In the genomic region with DNA sequence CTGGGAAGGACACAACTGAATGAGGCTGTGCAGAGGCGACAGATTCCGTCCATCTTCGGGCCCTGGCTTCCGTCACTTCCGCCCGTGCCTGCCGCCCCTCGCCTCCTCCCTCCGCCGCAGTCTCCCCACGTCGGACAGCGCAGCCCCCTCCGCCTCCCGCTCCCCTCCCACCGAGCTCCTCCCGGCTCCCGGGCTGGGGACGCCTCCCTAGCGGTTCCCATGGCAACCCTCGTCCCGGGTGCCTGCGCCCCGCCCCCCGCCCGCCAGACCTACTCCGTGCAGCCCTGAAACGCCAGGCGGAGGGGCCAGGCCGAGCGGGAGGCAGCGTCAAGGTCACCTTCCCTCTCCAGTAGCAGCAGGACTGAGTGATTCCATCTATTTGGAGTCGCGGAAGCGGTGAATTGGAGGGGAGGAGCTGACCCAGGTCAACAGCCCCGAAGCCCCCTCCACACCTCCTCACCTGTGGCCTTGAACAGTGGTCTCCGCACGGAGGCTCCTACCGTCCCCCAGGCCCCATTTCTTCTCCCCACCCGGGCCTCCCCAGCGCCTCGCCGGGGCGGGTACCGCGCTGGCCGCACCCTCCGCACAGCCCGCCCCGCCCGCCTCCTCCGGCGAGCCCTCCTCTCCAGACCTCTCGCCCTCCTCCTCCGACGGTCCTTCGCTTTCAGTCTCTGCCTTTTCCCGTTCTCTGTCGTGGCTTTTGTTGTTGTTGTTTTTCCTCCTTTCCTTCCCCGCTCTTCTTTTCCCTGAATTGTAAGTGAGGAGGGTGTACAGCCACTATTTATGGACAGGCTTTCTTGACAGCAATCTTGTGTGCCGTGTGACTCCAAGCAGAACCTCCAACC, we compare ENCODE assay signal across 1 cellular context.
TF ChIP-seq lines count a peak whose summit lies in the region.

No MANE protein-coding gene starts in this region.

TF ChIP-seq in K562, 482 proteins besides CTCF, POLR2A, EP300 and RAD21 (continues in another document):
- TF ChIP-seq ETV5 (CRISPR knock-in tag; IDR thresholded peaks at IDR 0.05; ENCODE audit: low read depth) (peak; percentile 63), CTBP1 (IDR thresholded peaks at IDR 0.05; ENCODE audit: borderline replicate concordance) (peak; percentile 89), FOSL1 (tag; conservative IDR thresholded peaks at IDR 0.05) (peak; percentile 34; the same call in 1 of the 2 replicates), ZC3H11A (IDR thresholded peaks at IDR 0.05; ENCODE audit: low read depth, low read length) (no peak), HDAC8 (tag; IDR thresholded peaks at IDR 0.05) (no peak), PHF21A (IDR thresholded peaks at IDR 0.05; ENCODE audit: borderline replicate concordance, low read depth) (0 out of 2 replicates have a peak, but pooled peaks have one; percentile 46), ZNF589 (CRISPR knock-in tag; IDR thresholded peaks at IDR 0.05; ENCODE audit: low read depth) (peak; percentile 36; the same call in 1 of the 2 replicates), NCOA1 (IDR thresholded peaks at IDR 0.05; ENCODE audit: low read depth) (peak; percentile 65; the same call in 1 of the 2 replicates), FOXP1 (CRISPR knock-in tag; IDR thresholded peaks at IDR 0.05) (peak; percentile 3; the same call in 1 of the 2 replicates), ELF4 (CRISPR knock-in tag; IDR thresholded peaks at IDR 0.05) (peak; percentile 91; the same call in 1 of the 2 replicates), MEIS2 (IDR thresholded peaks at IDR 0.05; ENCODE audit: partially characterized antibody) (peak; percentile 28), HDAC2 (IDR thresholded peaks at IDR 0.05) (peak; percentile 70; the same call in 1 of the 2 replicates), ASH1L (IDR thresholded peaks at IDR 0.05; ENCODE audit: borderline replicate concordance, low read depth, partially characterized antibody) (no peak), HDAC1 (IDR thresholded peaks at IDR 0.05) (peak in 1 of 2 experiments; percentile 89; a peak in 2 of 4 replicates), ZFX (CRISPR knock-in tag; IDR thresholded peaks at IDR 0.05) (peak; percentile 97), SMAD4 (CRISPR knock-in tag; conservative IDR thresholded peaks at IDR 0.05) (peak; percentile 67), TBL1XR1 (IDR thresholded peaks at IDR 0.05; ENCODE audit: low read length in 2 of 2) (peak; percentile 7 to 46; a peak in 1 of 4 replicates), MEF2D (tag; conservative IDR thresholded peaks at IDR 0.05; ENCODE audit: low read depth) (peak; percentile 83; the same call in 1 of the 2 replicates), ARID2 (IDR thresholded peaks at IDR 0.05) (0 out of 2 replicates have a peak, but pooled peaks have one; percentile 62), HDAC3 (IDR thresholded peaks at IDR 0.05; ENCODE audit: borderline replicate concordance, partially characterized antibody) (no peak), EHMT2 (IDR thresholded peaks at IDR 0.05) (0 out of 2 replicates have a peak, but pooled peaks have one; percentile 29), ZNF347 (CRISPR knock-in tag; IDR thresholded peaks at IDR 0.05; ENCODE audit: low read depth) (no peak), SMC3 (conservative IDR thresholded peaks at IDR 0.05; ENCODE audit: insufficient read depth, low read depth, low read length) (no peak), RBFOX2 (IDR thresholded peaks at IDR 0.05; ENCODE audit: low read depth, low read length) (peak; percentile 87), TBP (optimal IDR thresholded peaks at IDR 0.05; ENCODE audit: low read depth, low read length) (peak; percentile 65), RCOR1 (IDR thresholded peaks at IDR 0.05; ENCODE audit: borderline replicate concordance in 1 of 2, low read depth in 2 of 2, low read length in 2 of 2) (0 out of 4 replicates have a peak, but pooled peaks of 1 of the 2 experiments have one; percentile 0), BRD9 (IDR thresholded peaks at IDR 0.05; ENCODE audit: low read depth, partially characterized antibody) (peak; percentile 94), PCBP1 (IDR thresholded peaks at IDR 0.05; ENCODE audit: low read depth, low read length, poor library complexity, severe bottlenecking) (no peak), ZNF75A (CRISPR knock-in tag; IDR thresholded peaks at IDR 0.05) (no peak), HCFC1 (IDR thresholded peaks at IDR 0.05; ENCODE audit: low read depth, low read length) (no peak; the same call in none of the 2 replicates), EGR1 (conservative IDR thresholded peaks at IDR 0.05) (peak; percentile 85), TCFL5 (CRISPR knock-in tag; conservative IDR thresholded peaks at IDR 0.05) (no peak), ZFP36 (IDR thresholded peaks at IDR 0.05; ENCODE audit: low read depth, low read length, partially characterized antibody) (peak; percentile 47), RFX1 (IDR thresholded peaks at IDR 0.05) (peak; percentile 98), OTX1 (CRISPR knock-in tag; IDR thresholded peaks at IDR 0.05) (peak; percentile 91; the same call in 1 of the 2 replicates), NCOA2 (IDR thresholded peaks at IDR 0.05; ENCODE audit: partially characterized antibody in 2 of 2) (no peak), ZNF778 (CRISPR knock-in tag; IDR thresholded peaks at IDR 0.05) (no peak), CREM (IDR thresholded peaks at IDR 0.05; ENCODE audit: low read depth) (peak; percentile 94), SMARCA4 (IDR thresholded peaks at IDR 0.05) (peak; percentile 77; the same call in 1 of the 2 replicates), ESRRA (IDR thresholded peaks at IDR 0.05; ENCODE audit: borderline replicate concordance, low read depth) (peak; percentile 100), CC2D1A (IDR thresholded peaks at IDR 0.05) (0 out of 2 replicates have a peak, but pooled peaks have one; percentile 39), ZNF57 (CRISPR knock-in tag; IDR thresholded peaks at IDR 0.05) (no peak), HDGF (IDR thresholded peaks at IDR 0.05) (peak; percentile 94; the same call in 1 of the 2 replicates), MXI1 (IDR thresholded peaks at IDR 0.05; ENCODE audit: low read depth, low read length) (peak; percentile 88)
- TF ChIP-seq, protein P1, sequence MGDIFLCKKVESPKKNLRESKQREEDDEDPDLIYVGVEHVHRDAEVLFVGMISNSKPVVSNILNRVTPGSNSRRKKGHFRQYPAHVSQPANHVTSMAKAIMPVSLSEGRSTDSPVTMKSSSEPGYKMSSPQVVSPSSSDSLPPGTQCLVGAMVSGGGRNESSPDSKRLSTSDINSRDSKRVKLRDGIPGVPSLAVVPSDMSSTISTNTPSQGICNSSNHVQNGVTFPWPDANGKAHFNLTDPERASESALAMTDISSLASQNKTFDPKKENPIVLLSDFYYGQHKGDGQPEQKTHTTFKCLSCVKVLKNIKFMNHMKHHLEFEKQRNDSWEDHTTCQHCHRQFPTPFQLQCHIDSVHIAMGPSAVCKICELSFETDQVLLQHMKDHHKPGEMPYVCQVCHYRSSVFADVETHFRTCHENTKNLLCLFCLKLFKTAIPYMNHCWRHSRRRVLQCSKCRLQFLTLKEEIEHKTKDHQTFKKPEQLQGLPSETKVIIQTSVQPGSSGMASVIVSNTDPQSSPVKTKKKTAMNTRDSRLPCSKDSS (IDR thresholded peaks at IDR 0.05; ENCODE audit: low read depth, partially characterized antibody), result no peak
- TF ChIP-seq, protein P2, sequence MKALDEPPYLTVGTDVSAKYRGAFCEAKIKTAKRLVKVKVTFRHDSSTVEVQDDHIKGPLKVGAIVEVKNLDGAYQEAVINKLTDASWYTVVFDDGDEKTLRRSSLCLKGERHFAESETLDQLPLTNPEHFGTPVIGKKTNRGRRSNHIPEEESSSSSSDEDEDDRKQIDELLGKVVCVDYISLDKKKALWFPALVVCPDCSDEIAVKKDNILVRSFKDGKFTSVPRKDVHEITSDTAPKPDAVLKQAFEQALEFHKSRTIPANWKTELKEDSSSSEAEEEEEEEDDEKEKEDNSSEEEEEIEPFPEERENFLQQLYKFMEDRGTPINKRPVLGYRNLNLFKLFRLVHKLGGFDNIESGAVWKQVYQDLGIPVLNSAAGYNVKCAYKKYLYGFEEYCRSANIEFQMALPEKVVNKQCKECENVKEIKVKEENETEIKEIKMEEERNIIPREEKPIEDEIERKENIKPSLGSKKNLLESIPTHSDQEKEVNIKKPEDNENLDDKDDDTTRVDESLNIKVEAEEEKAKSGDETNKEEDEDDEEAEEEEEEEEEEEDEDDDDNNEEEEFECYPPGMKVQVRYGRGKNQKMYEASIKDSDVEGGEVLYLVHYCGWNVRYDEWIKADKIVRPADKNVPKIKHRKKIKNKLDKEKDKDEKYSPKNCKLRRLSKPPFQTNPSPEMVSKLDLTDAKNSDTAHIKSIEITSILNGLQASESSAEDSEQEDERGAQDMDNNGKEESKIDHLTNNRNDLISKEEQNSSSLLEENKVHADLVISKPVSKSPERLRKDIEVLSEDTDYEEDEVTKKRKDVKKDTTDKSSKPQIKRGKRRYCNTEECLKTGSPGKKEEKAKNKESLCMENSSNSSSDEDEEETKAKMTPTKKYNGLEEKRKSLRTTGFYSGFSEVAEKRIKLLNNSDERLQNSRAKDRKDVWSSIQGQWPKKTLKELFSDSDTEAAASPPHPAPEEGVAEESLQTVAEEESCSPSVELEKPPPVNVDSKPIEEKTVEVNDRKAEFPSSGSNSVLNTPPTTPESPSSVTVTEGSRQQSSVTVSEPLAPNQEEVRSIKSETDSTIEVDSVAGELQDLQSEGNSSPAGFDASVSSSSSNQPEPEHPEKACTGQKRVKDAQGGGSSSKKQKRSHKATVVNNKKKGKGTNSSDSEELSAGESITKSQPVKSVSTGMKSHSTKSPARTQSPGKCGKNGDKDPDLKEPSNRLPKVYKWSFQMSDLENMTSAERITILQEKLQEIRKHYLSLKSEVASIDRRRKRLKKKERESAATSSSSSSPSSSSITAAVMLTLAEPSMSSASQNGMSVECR (CRISPR knock-in tag; IDR thresholded peaks at IDR 0.05), result peak; percentile 80
- TF ChIP-seq, protein P3, sequence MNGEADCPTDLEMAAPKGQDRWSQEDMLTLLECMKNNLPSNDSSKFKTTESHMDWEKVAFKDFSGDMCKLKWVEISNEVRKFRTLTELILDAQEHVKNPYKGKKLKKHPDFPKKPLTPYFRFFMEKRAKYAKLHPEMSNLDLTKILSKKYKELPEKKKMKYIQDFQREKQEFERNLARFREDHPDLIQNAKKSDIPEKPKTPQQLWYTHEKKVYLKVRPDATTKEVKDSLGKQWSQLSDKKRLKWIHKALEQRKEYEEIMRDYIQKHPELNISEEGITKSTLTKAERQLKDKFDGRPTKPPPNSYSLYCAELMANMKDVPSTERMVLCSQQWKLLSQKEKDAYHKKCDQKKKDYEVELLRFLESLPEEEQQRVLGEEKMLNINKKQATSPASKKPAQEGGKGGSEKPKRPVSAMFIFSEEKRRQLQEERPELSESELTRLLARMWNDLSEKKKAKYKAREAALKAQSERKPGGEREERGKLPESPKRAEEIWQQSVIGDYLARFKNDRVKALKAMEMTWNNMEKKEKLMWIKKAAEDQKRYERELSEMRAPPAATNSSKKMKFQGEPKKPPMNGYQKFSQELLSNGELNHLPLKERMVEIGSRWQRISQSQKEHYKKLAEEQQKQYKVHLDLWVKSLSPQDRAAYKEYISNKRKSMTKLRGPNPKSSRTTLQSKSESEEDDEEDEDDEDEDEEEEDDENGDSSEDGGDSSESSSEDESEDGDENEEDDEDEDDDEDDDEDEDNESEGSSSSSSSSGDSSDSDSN (IDR thresholded peaks at IDR 0.05; ENCODE audit: borderline replicate concordance in 1 of 2, low read depth in 2 of 2, low read length in 2 of 2), result 0 out of 4 replicates have a peak, but pooled peaks have one; percentile 22 to 36
- TF ChIP-seq, protein P4, sequence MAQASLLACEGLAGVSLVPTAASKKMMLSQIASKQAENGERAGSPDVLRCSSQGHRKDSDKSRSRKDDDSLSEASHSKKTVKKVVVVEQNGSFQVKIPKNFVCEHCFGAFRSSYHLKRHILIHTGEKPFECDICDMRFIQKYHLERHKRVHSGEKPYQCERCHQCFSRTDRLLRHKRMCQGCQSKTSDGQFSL (CRISPR knock-in tag; IDR thresholded peaks at IDR 0.05), result 0 out of 2 replicates have a peak, but pooled peaks have one; percentile 18
- TF ChIP-seq, protein P4 (tag; IDR thresholded peaks at IDR 0.05), result no peak
- TF ChIP-seq, protein P5, sequence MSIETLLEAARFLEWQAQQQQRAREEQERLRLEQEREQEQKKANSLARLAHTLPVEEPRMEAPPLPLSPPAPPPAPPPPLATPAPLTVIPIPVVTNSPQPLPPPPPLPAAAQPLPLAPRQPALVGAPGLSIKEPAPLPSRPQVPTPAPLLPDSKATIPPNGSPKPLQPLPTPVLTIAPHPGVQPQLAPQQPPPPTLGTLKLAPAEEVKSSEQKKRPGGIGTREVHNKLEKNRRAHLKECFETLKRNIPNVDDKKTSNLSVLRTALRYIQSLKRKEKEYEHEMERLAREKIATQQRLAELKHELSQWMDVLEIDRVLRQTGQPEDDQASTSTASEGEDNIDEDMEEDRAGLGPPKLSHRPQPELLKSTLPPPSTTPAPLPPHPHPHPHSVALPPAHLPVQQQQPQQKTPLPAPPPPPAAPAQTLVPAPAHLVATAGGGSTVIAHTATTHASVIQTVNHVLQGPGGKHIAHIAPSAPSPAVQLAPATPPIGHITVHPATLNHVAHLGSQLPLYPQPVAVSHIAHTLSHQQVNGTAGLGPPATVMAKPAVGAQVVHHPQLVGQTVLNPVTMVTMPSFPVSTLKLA (conservative IDR thresholded peaks at IDR 0.05), result peak; percentile 38 to 64; a peak in 2 of 4 replicates
- TF ChIP-seq, protein P6, sequence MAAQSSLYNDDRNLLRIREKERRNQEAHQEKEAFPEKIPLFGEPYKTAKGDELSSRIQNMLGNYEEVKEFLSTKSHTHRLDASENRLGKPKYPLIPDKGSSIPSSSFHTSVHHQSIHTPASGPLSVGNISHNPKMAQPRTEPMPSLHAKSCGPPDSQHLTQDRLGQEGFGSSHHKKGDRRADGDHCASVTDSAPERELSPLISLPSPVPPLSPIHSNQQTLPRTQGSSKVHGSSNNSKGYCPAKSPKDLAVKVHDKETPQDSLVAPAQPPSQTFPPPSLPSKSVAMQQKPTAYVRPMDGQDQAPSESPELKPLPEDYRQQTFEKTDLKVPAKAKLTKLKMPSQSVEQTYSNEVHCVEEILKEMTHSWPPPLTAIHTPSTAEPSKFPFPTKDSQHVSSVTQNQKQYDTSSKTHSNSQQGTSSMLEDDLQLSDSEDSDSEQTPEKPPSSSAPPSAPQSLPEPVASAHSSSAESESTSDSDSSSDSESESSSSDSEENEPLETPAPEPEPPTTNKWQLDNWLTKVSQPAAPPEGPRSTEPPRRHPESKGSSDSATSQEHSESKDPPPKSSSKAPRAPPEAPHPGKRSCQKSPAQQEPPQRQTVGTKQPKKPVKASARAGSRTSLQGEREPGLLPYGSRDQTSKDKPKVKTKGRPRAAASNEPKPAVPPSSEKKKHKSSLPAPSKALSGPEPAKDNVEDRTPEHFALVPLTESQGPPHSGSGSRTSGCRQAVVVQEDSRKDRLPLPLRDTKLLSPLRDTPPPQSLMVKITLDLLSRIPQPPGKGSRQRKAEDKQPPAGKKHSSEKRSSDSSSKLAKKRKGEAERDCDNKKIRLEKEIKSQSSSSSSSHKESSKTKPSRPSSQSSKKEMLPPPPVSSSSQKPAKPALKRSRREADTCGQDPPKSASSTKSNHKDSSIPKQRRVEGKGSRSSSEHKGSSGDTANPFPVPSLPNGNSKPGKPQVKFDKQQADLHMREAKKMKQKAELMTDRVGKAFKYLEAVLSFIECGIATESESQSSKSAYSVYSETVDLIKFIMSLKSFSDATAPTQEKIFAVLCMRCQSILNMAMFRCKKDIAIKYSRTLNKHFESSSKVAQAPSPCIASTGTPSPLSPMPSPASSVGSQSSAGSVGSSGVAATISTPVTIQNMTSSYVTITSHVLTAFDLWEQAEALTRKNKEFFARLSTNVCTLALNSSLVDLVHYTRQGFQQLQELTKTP (IDR thresholded peaks at IDR 0.05; ENCODE audit: low read depth in 1 of 2, partially characterized antibody in 2 of 2), result peak; percentile 81 to 85
